ENCODE assay signal across 8 cellular contexts in the genomic region with DNA sequence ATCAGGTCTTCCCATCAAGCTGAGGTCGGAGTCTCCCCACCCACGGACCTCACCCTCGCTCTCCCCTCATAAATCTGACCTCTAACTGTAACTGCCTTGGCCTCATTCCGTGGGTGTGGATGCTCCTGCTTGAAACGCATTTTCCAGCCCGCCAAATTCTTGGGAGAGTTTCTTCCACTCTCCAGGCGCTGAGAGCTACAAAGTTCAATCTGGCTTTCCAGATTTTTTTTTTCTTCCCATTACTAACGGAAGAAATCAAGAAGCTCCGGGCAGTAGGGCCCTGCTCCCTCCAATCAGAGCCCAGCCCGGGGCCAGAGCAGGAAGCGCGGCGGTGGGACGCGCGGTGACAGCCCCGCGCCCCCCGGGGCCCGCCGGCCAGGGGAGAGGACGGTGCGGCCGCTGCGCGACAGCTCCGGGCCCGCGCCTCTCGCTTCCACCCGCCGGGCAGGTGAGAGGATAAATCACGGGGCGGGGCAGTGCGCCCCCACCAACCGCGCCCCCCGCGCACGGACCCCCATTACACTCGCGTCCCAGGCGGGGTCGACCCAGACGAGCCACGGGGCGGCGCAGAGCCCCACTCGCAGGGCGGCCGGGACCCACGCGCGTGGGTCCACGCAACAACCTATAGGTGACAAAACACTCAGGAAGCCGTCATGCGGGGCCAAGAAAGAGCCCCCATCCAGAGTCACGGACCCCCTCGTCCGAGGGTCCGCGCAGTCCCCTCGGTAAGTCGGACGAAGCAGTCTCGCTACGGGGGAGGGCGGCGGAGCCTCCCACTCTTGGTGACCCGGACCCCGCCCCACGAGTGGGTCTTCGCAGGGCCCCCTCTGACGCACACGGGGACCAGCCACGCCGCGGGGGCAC. TPM values are rescaled to one million over a fixed set of nuclear protein-coding genes. Genes with fewer than 3 reads are reported as not detected.
DNase-seq lines count a peak whose midpoint lies in the region; ATAC-seq and TF ChIP-seq lines count a peak whose summit lies in the region.

No MANE protein-coding gene starts in this region.

- ATAC-seq in GM19324 (IDR thresholded peaks at IDR 0.05; ENCODE audit: low FRiP score, unreplicated experiment) (no peak), GM21447 (IDR thresholded peaks at IDR 0.05; ENCODE audit: unreplicated experiment) (no peak)

- H3K27ac ChIP-seq in HUES6 (ENCODE audit: low read depth, low read length) = peak overlapping the region; percentile 69; the same call in 1 of the 2 replicates
- H3K27ac ChIP-seq in left ventricle myocardium inferior (replicated peaks) = peak overlapping the region; percentile 93
- peak overlapping the region; percentile 94 for H3K27ac ChIP-seq in rectal smooth muscle tissue (ENCODE audit: low read depth, low read length)

- H3K27me3 ChIP-seq in HUES6 (ENCODE audit: control insufficient read depth, insufficient read depth, low read length) (no peaks in the 10 kb centered on the region), left ventricle myocardium inferior (ENCODE audit: low read depth) (peaks cover 10% of the 10 kb centered on the region), rectal smooth muscle tissue (ENCODE audit: control insufficient read depth, insufficient read depth, low read length) (no peaks in the 10 kb centered on the region)

- peaks cover 39% of the 10 kb centered on the region for H3K4me1 Mint-ChIP-seq in activated naive CD8-positive, alpha-beta T cell (ENCODE audit: low read depth)

- peak overlapping the region; percentile 88 for H3K4me3 Mint-ChIP-seq in activated naive CD8-positive, alpha-beta T cell

- no peaks in the 10 kb centered on the region for H3K36me3 Mint-ChIP-seq in activated naive CD8-positive, alpha-beta T cell

- H3K4me1 ChIP-seq in HUES6 (ENCODE audit: control insufficient read depth, insufficient read depth, low read length) = peaks cover 22% of the 10 kb centered on the region
- peaks cover 33% of the 10 kb centered on the region for H3K4me1 ChIP-seq in left ventricle myocardium inferior
- peaks cover 6% of the 10 kb centered on the region for H3K4me1 ChIP-seq in rectal smooth muscle tissue (ENCODE audit: control insufficient read depth, insufficient read depth, low read length)

- no peaks in the 10 kb centered on the region for H3K27me3 Mint-ChIP-seq in activated naive CD8-positive, alpha-beta T cell

- H3K36me3 ChIP-seq in HUES6 (ENCODE audit: control insufficient read depth, insufficient read depth, low read length) (peaks cover 3% of the 10 kb centered on the region; the same call in 1 of the 2 replicates), left ventricle myocardium inferior (no peaks in the 10 kb centered on the region), rectal smooth muscle tissue (ENCODE audit: control insufficient read depth, insufficient read depth, low read length) (no peaks in the 10 kb centered on the region)

- no peaks in the 10 kb centered on the region for H3K9me3 ChIP-seq in HUES6 (ENCODE audit: control insufficient read depth, insufficient read depth, low read depth, low read length)
- peaks cover 3% of the 10 kb centered on the region for H3K9me3 ChIP-seq in left ventricle myocardium inferior (replicated peaks)

- intact Hi-C loops in left ventricle myocardium inferior (cut with micrococcal nuclease) = no loop called here

- H3K9me3 Mint-ChIP-seq in activated naive CD8-positive, alpha-beta T cell (ENCODE audit: low read depth) = no peaks in the 10 kb centered on the region

- H3K27ac Mint-ChIP-seq in activated naive CD8-positive, alpha-beta T cell = peak overlapping the region; percentile 61

- H3K9ac ChIP-seq in HUES6 (ENCODE audit: low read length) (peak overlapping the region; percentile 86), rectal smooth muscle tissue (ENCODE audit: low read length) (peak overlapping the region; percentile 70)

- no peak for TF ChIP-seq CTCF in left ventricle myocardium inferior (IDR thresholded peaks at IDR 0.05; ENCODE audit: borderline replicate concordance)

- peak overlapping the region; percentile 81 for H3K4me3 ChIP-seq in HUES6 (ENCODE audit: low read depth, low read length)
- H3K4me3 ChIP-seq in left ventricle myocardium inferior = peak overlapping the region; percentile 94
- peak overlapping the region; percentile 88 for H3K4me3 ChIP-seq in rectal smooth muscle tissue (ENCODE audit: low read length)

- DNase-seq in 8988T (peak; percentile 64), left ventricle myocardium inferior (peak; percentile 39), GM19240 (ENCODE audit: insufficient read length, low spot score) (no peak)

RNA-seq across cellular contexts. Expression of gene AFAP1, which starts 0.9 kb away (rescaled TPM):
- total RNA-seq in left ventricle myocardium inferior = 6.8 TPM
